Comparison of ENCODE assay signal across 20 cellular contexts in the genomic region with DNA sequence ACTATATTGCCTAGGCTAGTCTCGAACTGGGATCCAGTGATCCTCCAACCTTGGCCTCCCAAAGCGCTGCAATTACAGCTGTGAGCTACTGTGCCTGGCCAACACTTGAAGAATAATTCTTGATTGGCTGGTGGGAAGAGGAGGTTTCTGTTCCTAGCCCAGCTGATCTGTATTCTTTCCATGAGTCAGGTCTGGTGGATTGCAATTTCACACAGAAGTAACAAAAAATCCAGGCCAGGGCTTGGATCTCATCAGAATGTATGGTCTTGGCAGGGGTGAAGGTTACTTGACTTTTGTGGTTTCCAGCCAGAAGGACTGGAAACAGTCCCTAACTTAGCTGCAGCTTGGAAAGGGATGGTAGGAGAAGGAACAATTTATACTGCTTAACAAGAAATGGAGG. TPM values are rescaled to one million over a fixed set of nuclear protein-coding genes. Genes with fewer than 3 reads are reported as not detected.
DNase-seq lines count a peak whose midpoint lies in the region; ATAC-seq and TF ChIP-seq lines count a peak whose summit lies in the region.
"Had no signal": no experiment of that assay in that cellular context is flagged by ENCODE, and none has a peak within 500 bp of the region (broad histone marks: within the 10 kb centered on the region; RNA-seq: fewer than 3 reads in every experiment).

No MANE protein-coding gene starts in this region.

- H3K4me3 ChIP-seq in testis, result no peak overlapping the region
- no peak overlapping the region for H3K4me3 ChIP-seq in heart left ventricle
- H3K4me3 ChIP-seq: esophagus muscularis mucosa, GM12878, PC-9, thyroid gland had no signal

- H3K9me3 ChIP-seq in testis (no peaks in the 10 kb centered on the region), heart left ventricle (no peaks in the 10 kb centered on the region)
- H3K9me3 ChIP-seq: esophagus muscularis mucosa, thyroid gland had no signal

- WGBS in testis, 2 donors, result 28 to 61% methylated on average over 2 of the region's 2 CpGs
- 83 to 89% (median 87%) methylated on average over 2 of the region's 2 CpGs for WGBS in heart left ventricle, 4 donors

- TF ChIP-seq POLR2A in testis (IDR thresholded peaks at IDR 0.05) (no peak), heart left ventricle (IDR thresholded peaks at IDR 0.05) (no peak)

- no peaks in the 10 kb centered on the region for H3K27me3 ChIP-seq in testis
- H3K27me3 ChIP-seq in heart left ventricle, result no peaks in the 10 kb centered on the region
- H3K27me3 ChIP-seq: esophagus muscularis mucosa, thyroid gland had no signal

- intact Hi-C loops in testis (cut with DNase I; ENCODE audit: low total_unique reads) (no loop called here), heart left ventricle (cut with DNase I) (no loop called here)

- peak overlapping the region; percentile 55 to 72 for H3K27ac ChIP-seq in testis
- H3K27ac ChIP-seq in heart left ventricle, result no peak overlapping the region
- H3K27ac ChIP-seq: esophagus muscularis mucosa, PC-9 had no signal

- TF ChIP-seq CTCF in testis (IDR thresholded peaks at IDR 0.05) (no peak), heart left ventricle (IDR thresholded peaks at IDR 0.05) (no peak)

- DNase-seq in HCEC 1CT (peak; percentile 80), astrocyte of the hippocampus (ENCODE audit: low read depth, low spot score) (peak; percentile 89), hepatic stellate cell (ENCODE audit: low spot score) (peak; percentile 87), testis (peak; percentile 64), DMS 273 (lab: John Stamatoyannopoulos, UW; ENCODE audit: unreplicated experiment) (no peak), inferior parietal cortex (ENCODE audit: extremely low spot score) (no peak), heart left ventricle (no peak)
- DNase-seq in effector CD8-positive, alpha-beta T cell (lab: John Stamatoyannopoulos, UW), result no peak
- DNase-seq: activated CD8-positive, alpha-beta T cell treated with anti-CD3 and anti-CD28 coated beads, Interleukin-2, amount 10 ng/mL, durations not matched to agents 7 days and 5 days; amygdala; CD8-positive, alpha-beta T cell; mammary epithelial cell; MM.1S; NCI-H2029 treated with DMSO at 0.1 percent for 48 hours; NCI-H526; PC-9; stimulated activated CD4-positive, alpha-beta T cell treated with anti-CD3 and anti-CD28 coated beads, Interleukin-4, amount 100 ng/mL, for 4 hours; thyroid gland had no signal

- H3K4me1 ChIP-seq in testis (peaks cover 14% of the 10 kb centered on the region), heart left ventricle (peaks cover 0 to 8% (median 5%) of the 10 kb centered on the region in 12 donors)

- H3K36me3 ChIP-seq in testis (ENCODE audit: low read depth, missing control alignments) (no peaks in the 10 kb centered on the region), heart left ventricle (no peaks in the 10 kb centered on the region)
- H3K36me3 ChIP-seq: esophagus muscularis mucosa, thyroid gland had no signal

- no peak for ATAC-seq in heart left ventricle
- ATAC-seq: activated CD8-positive, alpha-beta T cell treated with anti-CD3 and anti-CD28 coated beads, Interleukin-2, amount 10 ng/mL, durations not matched to agents 7 days and 5 days; CD8-positive, alpha-beta T cell; GM12878 had no signal

RNA-seq across cellular contexts. Expression of a gene that starts 5.1 kb away (rescaled TPM):
- total RNA-seq in testis (100 to 1,000 TPM; 347 to 401 TPM), heart left ventricle (100 to 1,000 TPM in 7 of 9 donors, 10 to 100 TPM in 2; 90.1 to 152 (median 132) TPM)
- polyA plus RNA-seq in testis (ENCODE audit: insufficient read depth, low read depth, low replicate concordance) (165 TPM), heart left ventricle (10 to 100 TPM; 37.9 to 94.6 TPM)

RNA-seq across cellular contexts. Expression of a gene that starts 59.7 kb away (rescaled TPM):
- 1 to 10 TPM; 4.2 to 5.8 TPM for total RNA-seq in testis
- polyA plus RNA-seq in testis (ENCODE audit: insufficient read depth, low read depth, low replicate concordance), result 5.1 TPM
- total RNA-seq in heart left ventricle, result under 1 TPM in 2 of 9 donors, not detected in 7; 0.30 to 0.67 TPM
- 10 to 100 TPM in 1 of 2 donors, not detected in 1; 12.4 TPM for polyA plus RNA-seq in heart left ventricle
- total RNA-seq: CD8-positive, alpha-beta T cell had no signal

Comparison
In these comparisons a context has a peak if more than half of its experiments do, and no peak if none do; other contexts are left out.
1. DNase-seq: peak in HCEC 1CT (single experiment), astrocyte of the hippocampus (single experiment), hepatic stellate cell (single experiment) and testis (single experiment); none in DMS 273 (single experiment), inferior parietal cortex (single experiment), effector CD8-positive, alpha-beta T cell (single experiment) and heart left ventricle (0 of 5).
2. H3K27ac ChIP-seq: peak in testis (2 of 2); none in heart left ventricle (0 of 12).